In genomic region chr17:48878920-48879898, GRCh38 we compare ENCODE assay signal across 8 cellular contexts. TPM values are rescaled to one million over a fixed set of nuclear protein-coding genes. Genes with fewer than 3 reads are reported as not detected.
DNase-seq lines count a peak whose midpoint lies in the region; ATAC-seq and TF ChIP-seq lines count a peak whose summit lies in the region.

No MANE protein-coding gene starts in this region.

- H3K4me3 ChIP-seq in cardiac muscle cell (no peak overlapping the region), psoas muscle (no peak overlapping the region)

- intact Hi-C loops in psoas muscle (cut with DNase I) = loop anchor here (1.0 to 2.0 kb wide), 3 partner anchors 64 to 202 kb away; no protein-coding TSS in a partner anchor

- H3K36me3 ChIP-seq in cardiac muscle cell = no peaks in the 10 kb centered on the region
- H3K36me3 ChIP-seq in psoas muscle (ENCODE audit: insufficient read depth in 1 of 2, low read depth in 1 of 2) = no peaks in the 10 kb centered on the region

- H3K4me1 ChIP-seq in cardiac muscle cell (ENCODE audit: low read depth) = no peaks in the 10 kb centered on the region
- no peaks in the 10 kb centered on the region for H3K4me1 ChIP-seq in psoas muscle

- peak; percentile 5 for DNase-seq in NCI-H1417 treated with DMSO at 0.1 percent for 48 hours (lab: John Stamatoyannopoulos, UW)
- peak; percentile 48 for DNase-seq in activated naive CD4-positive, alpha-beta T cell treated with anti-CD3 and anti-CD28 coated beads, Interleukin-2, amount 50 U/mL, for 16 hours
- DNase-seq in cardiac muscle cell (ENCODE audit: low read depth in 1 of 2, low spot score in 1 of 2) = peak; percentile 79
- no peak for DNase-seq in psoas muscle

- H3K27ac ChIP-seq in cardiac muscle cell = no peak overlapping the region
- H3K27ac ChIP-seq in psoas muscle = no peak overlapping the region

- TF ChIP-seq CTCF in GM12874 (IDR thresholded peaks at IDR 0.05; ENCODE audit: insufficient read depth, low read depth, low read length) (peak; percentile 90), cardiac muscle cell (IDR thresholded peaks at IDR 0.05; ENCODE audit: low read depth, low read length) (peak; percentile 96), psoas muscle (IDR thresholded peaks at IDR 0.05) (peak; percentile 92)

- H3K9me3 ChIP-seq in cardiac muscle cell (ENCODE audit: low read depth) (no peaks in the 10 kb centered on the region), psoas muscle (no peaks in the 10 kb centered on the region)

- WGBS in psoas muscle, 3 donors = 19 to 23% (median 21%) methylated on average over 12 of the region's 12 CpGs

- ATAC-seq in SK-N-SH treated with all-trans-retinoic acid at 6 μM for 48 hours (peak; percentile 90), psoas muscle (peak; percentile 80 to 91 (median 87)), GM21423 (IDR thresholded peaks at IDR 0.05; ENCODE audit: unreplicated experiment) (no peak), HG03354 (IDR thresholded peaks at IDR 0.05; ENCODE audit: poor library complexity, severe bottlenecking, unreplicated experiment) (no peak)

- H3K27me3 ChIP-seq in cardiac muscle cell = no peaks in the 10 kb centered on the region
- H3K27me3 ChIP-seq in psoas muscle (ENCODE audit: insufficient read depth in 3 of 3, low read length in 2 of 3) = no peaks in the 10 kb centered on the region

TF ChIP-seq in SK-N-SH treated with all-trans-retinoic acid at 6 μM for 48 hours, 23 proteins besides CTCF, POLR2A, EP300 and RAD21:
- no peak for TF ChIP-seq TSHZ2 (CRISPR knock-in tag; IDR thresholded peaks at IDR 0.05)
- TF ChIP-seq ZFP3 (CRISPR knock-in tag; IDR thresholded peaks at IDR 0.05) = peak; percentile 93
TF ChIP-seq in SK-N-SH treated with all-trans-retinoic acid at 6 μM for 48 hours: peak in this region for 1.

RNA-seq across cellular contexts. Expression of gene ATP5MC1, which starts 13.4 kb away (rescaled TPM):
- total RNA-seq in cardiac muscle cell (160 and 303 TPM in 2 replicates), psoas muscle (100 to 1,000 TPM; 179 to 321 (median 199) TPM)
- polyA plus RNA-seq in cardiac muscle cell (455 and 810 TPM in 2 replicates), psoas muscle (1,000 to 10,000 TPM in 1 of 3 donors, 100 to 1,000 TPM in 2; 616 to 1,012 (median 815) TPM)

RNA-seq across cellular contexts. Expression of gene UBE2Z, which starts 29.0 kb away (rescaled TPM):
- total RNA-seq in cardiac muscle cell = 52.7 and 54.1 TPM in 2 replicates
- polyA plus RNA-seq in cardiac muscle cell = 61.7 and 64.2 TPM in 2 replicates
- 10 to 100 TPM; 29.8 to 46.7 (median 34.8) TPM for total RNA-seq in psoas muscle
- 10 to 100 TPM; 22.0 to 47.2 (median 36.5) TPM for polyA plus RNA-seq in psoas muscle

RNA-seq across cellular contexts. Expression of gene CALCOCO2, which starts 48.4 kb away (rescaled TPM):
- total RNA-seq in cardiac muscle cell = 23.8 and 35.3 TPM in 2 replicates
- polyA plus RNA-seq in cardiac muscle cell = 38.6 and 56.4 TPM in 2 replicates
- 100 to 1,000 TPM; 169 to 212 (median 177) TPM for total RNA-seq in psoas muscle
- polyA plus RNA-seq in psoas muscle = 100 to 1,000 TPM in 1 of 3 donors, 10 to 100 TPM in 2; 87.2 to 183 (median 90.0) TPM

Comparison
In these comparisons a context has a peak if more than half of its experiments do, and no peak if none do; other contexts are left out.
1. DNase-seq: peak in NCI-H1417 treated with DMSO at 0.1 percent for 48 hours (single experiment), activated naive CD4-positive, alpha-beta T cell treated with anti-CD3 and anti-CD28 coated beads, Interleukin-2, amount 50 U/mL, for 16 hours (single experiment) and cardiac muscle cell (2 of 2); none in psoas muscle (0 of 2).
2. ATAC-seq: peak in SK-N-SH treated with all-trans-retinoic acid at 6 μM for 48 hours (single experiment) and psoas muscle (4 of 4); none in GM21423 (single experiment) and HG03354 (single experiment).
3. Peak in every context shown above with its lines, with median percentiles within 50 percentile points of each other: CTCF ChIP-seq.